8 cellular contexts compared by ENCODE assay signal in genomic region chr1:15885701-15886612, GRCh38. TPM values are rescaled to one million over a fixed set of nuclear protein-coding genes. Genes with fewer than 3 reads are reported as not detected.
DNase-seq lines count a peak whose midpoint lies in the region; ATAC-seq and TF ChIP-seq lines count a peak whose summit lies in the region.

No MANE protein-coding gene starts in this region.

- H3K36me3 ChIP-seq in WERI-Rb-1 = peaks cover 11% of the 10 kb centered on the region
- no peaks in the 10 kb centered on the region for H3K36me3 ChIP-seq in mesendoderm (ENCODE audit: control insufficient read depth, insufficient read depth, low read length)

- H3K4me3 ChIP-seq in WERI-Rb-1 (ENCODE audit: low read depth, low read length) (no peak overlapping the region), epithelial cell of proximal tubule (ENCODE audit: low read depth, low read length) (peak overlapping the region; percentile 48), mesendoderm (ENCODE audit: low read length) (no peak overlapping the region)

- H3K4me1 ChIP-seq in mesendoderm (ENCODE audit: control insufficient read depth, low read depth, low read length) = peaks cover 2% of the 10 kb centered on the region

- peak overlapping the region; percentile 62 for H3K9ac ChIP-seq in mesendoderm (ENCODE audit: low read length)

- no peak overlapping the region for H3K23ac ChIP-seq in mesendoderm (ENCODE audit: low read length)

- no peak for ATAC-seq in GM19467 (IDR thresholded peaks at IDR 0.05; ENCODE audit: unreplicated experiment)

- no peak overlapping the region for H2BK5ac ChIP-seq in mesendoderm (ENCODE audit: low read length)

- H3K9me3 ChIP-seq in WERI-Rb-1 (ENCODE audit: severe bottlenecking) = no peaks in the 10 kb centered on the region

- no peak overlapping the region for H3K27ac ChIP-seq in WERI-Rb-1
- no peak overlapping the region for H3K27ac ChIP-seq in mesendoderm (ENCODE audit: low read depth, low read length)

- DNase-seq in D341Med (ENCODE audit: low spot score) = peak; percentile 91
- DNase-seq in HCEC 1CT = peak; percentile 89
- peak; percentile 83 for DNase-seq in NCI-H2171 (lab: John Stamatoyannopoulos, UW)
- peak; percentile 15 for DNase-seq in WERI-Rb-1
- DNase-seq in epithelial cell of proximal tubule (ENCODE audit: low read depth) = no peak
- peak; percentile 94 for DNase-seq in mesendoderm
- peak; percentile 42 for DNase-seq in stimulated activated CD8-positive, alpha-beta memory T cell treated with anti-CD3 and anti-CD28 coated beads, Interleukin-4, amount 100 ng/mL, for 48 hours

- no peak overlapping the region for H4K8ac ChIP-seq in mesendoderm (ENCODE audit: low read depth, low read length)

- no peak for TF ChIP-seq CTCF in WERI-Rb-1 (IDR thresholded peaks at IDR 0.05; ENCODE audit: low read depth, low read length)
- peak; percentile 29 for TF ChIP-seq CTCF in epithelial cell of proximal tubule (conservative IDR thresholded peaks at IDR 0.05; ENCODE audit: low read depth, low read length)

- H3K79me1 ChIP-seq in mesendoderm (ENCODE audit: low read length) = peaks cover 9% of the 10 kb centered on the region

- H2BK15ac ChIP-seq in mesendoderm (replicated peaks; ENCODE audit: low read depth) = no peak overlapping the region

- no peak overlapping the region for H2BK120ac ChIP-seq in mesendoderm (ENCODE audit: low read depth, low read length)

- peak overlapping the region; percentile 72 for H3K56ac ChIP-seq in mesendoderm (ENCODE audit: low read length)

- H3K79me2 ChIP-seq in mesendoderm (ENCODE audit: control insufficient read depth, insufficient read depth, low read length) = peaks cover 58% of the 10 kb centered on the region

- H3K4ac ChIP-seq in mesendoderm (ENCODE audit: low read depth, low read length) = no peak overlapping the region

- peak overlapping the region; percentile 30 for H3K4me2 ChIP-seq in mesendoderm (ENCODE audit: low read length)

- H2AK5ac ChIP-seq in mesendoderm (ENCODE audit: low read length) = no peak overlapping the region

- H3K18ac ChIP-seq in mesendoderm (ENCODE audit: low read length) = peak overlapping the region; percentile 45

- no CpG with 5 or more reads among the region's 14 CpGs for WGBS in mesendoderm (ENCODE audit: extremely low coverage, insufficient coverage, low lambda C conversion rate)

- no peaks in the 10 kb centered on the region for H3K27me3 ChIP-seq in WERI-Rb-1 (ENCODE audit: insufficient read depth, low read depth, severe bottlenecking)
- no peaks in the 10 kb centered on the region for H3K27me3 ChIP-seq in mesendoderm (ENCODE audit: insufficient read depth, low read length, poor library complexity)

- peak overlapping the region; percentile 66 for H4K5ac ChIP-seq in mesendoderm (ENCODE audit: low read length)

RNA-seq across cellular contexts. Expression of gene SPEN, which starts 38.5 kb away (rescaled TPM):
- total RNA-seq in epithelial cell of proximal tubule = 10.4 and 10.6 TPM in 2 replicates
- 15.8 TPM for polyA plus RNA-seq in mesendoderm (2013, experiment 1 of 2)
- polyA plus RNA-seq in mesendoderm (2013, experiment 2 of 2) = 15.8 TPM
